In the genomic region with DNA sequence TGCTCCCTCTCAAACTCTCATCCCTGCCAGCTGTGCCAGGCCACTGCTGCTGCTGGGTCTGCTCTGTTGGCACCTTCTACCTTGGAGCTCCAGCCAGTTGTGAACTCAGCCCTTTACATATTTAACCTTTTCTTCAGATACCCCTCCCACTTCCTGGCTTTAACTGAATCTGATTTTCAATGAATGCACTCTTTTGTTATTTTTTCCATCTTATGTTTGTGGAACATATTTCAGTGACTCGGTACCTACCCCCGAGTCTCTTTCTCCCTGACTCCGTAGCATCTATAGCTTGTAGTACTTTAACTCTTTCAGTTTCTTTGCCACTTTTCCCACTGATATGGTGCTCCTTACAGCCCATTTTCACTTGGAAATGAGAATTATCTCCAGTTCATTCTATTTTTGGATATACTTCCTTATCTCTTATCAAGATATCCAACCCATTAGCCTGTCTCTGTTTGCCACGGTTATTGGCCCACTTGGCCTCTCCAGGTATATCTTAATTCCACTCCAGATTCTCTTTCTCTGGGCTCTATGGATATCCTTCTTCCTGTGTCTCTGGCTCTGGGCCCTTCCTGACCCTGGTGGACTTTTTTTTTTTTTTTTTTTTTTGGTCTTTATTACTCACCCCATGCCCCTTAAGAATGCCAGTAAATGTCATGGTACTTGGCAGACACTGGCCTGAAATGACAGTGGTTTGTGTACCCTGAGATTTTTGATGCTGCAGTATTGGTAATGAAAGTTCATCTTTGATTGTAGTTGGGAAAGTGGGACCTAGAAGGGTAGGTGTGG, we compare ENCODE assay signal across 17 cellular contexts.
"Had no signal": no experiment of that assay in that cellular context is flagged by ENCODE, and none has a peak within 500 bp of the region (broad histone marks: within the 10 kb centered on the region; RNA-seq: fewer than 3 reads in every experiment).

No MANE protein-coding gene starts in this region.

- H3K27me3 Mint-ChIP-seq: activated T-cell treated with anti-CD3 and anti-CD28 coated beads, Interleukin-2, amount 50 U/mL, for 24 hours had no signal

- H3K27ac Mint-ChIP-seq: activated naive CD4-positive, alpha-beta T cell treated with anti-CD3 and anti-CD28 coated beads, Interleukin-2, amount 50 U/mL, for 72 hours; activated T-cell treated with anti-CD3 and anti-CD28 coated beads, Interleukin-2, amount 50 U/mL, for 24 hours; mesothelial cell of epicardium had no signal

- H3K27ac ChIP-seq: esophagus muscularis mucosa, lower lobe of right lung, right atrium auricular region, suprapubic skin, upper lobe of left lung had no signal

- H3K36me3 Mint-ChIP-seq: mesothelial cell of epicardium had no signal

- H3K4me3 Mint-ChIP-seq: activated T-cell treated with anti-CD3 and anti-CD28 coated beads, Interleukin-2, amount 50 U/mL, for 24 hours; mesothelial cell of epicardium had no signal

- DNase-seq: activated effector memory CD4-positive, alpha-beta T cell treated with Interleukin-2 at 50 U/mL for 16 hours; activated T-cell treated with anti-CD3 and anti-CD28 coated beads, Interleukin-2, amount 50 U/mL, for 24 hours; cerebellar nuclear complex; dermis blood vessel endothelial cell; glutamatergic neuron; left cardiac atrium; lower lobe of right lung; posterior cingulate gyrus; stimulated activated naive CD4-positive, alpha-beta T cell; T-helper 2 cell; upper lobe of left lung had no signal

- H3K9me3 ChIP-seq: esophagus muscularis mucosa, lower lobe of right lung, right atrium auricular region, suprapubic skin, upper lobe of left lung had no signal

- H3K36me3 ChIP-seq: esophagus muscularis mucosa, right atrium auricular region, suprapubic skin had no signal

- H3K4me1 ChIP-seq: lower lobe of right lung, right atrium auricular region, suprapubic skin had no signal

- H3K9me3 Mint-ChIP-seq: activated T-cell treated with anti-CD3 and anti-CD28 coated beads, Interleukin-2, amount 50 U/mL, for 24 hours; mesothelial cell of epicardium had no signal

- H3K27me3 ChIP-seq: esophagus muscularis mucosa, right atrium auricular region, suprapubic skin, upper lobe of left lung had no signal

- ATAC-seq: activated CD4-positive, CD25-positive, alpha-beta regulatory T cell treated with anti-CD3 and anti-CD28 coated beads, Interleukin-2, amount 50 U/mL, for 24 hours; activated naive CD4-positive, alpha-beta T cell treated with anti-CD3 and anti-CD28 coated beads, Interleukin-2, amount 50 U/mL, for 72 hours; left cardiac atrium had no signal

- H3K4me3 ChIP-seq: esophagus muscularis mucosa, lower lobe of right lung, right atrium auricular region, suprapubic skin, upper lobe of left lung had no signal

- H3K4me1 Mint-ChIP-seq: mesothelial cell of epicardium had no signal
